In the genomic region with DNA sequence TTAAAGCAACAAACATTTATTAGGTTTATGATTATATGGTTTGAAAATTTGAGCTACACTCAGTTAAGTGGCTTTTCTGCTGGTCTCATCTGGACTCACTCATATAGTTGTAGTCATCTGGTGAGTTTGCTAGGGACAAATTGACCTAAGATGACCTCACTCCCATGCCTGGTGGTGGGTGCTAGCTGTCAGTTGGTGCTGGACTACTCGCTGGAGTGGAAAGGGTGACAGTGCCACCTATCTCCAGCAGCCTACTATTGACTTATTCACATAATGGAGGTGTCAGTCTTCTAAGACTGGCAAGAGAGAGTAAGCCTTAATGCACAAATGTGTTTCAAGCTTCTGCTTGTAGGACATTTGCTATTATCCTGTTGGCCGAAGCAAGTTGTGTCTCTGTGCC, we compare ENCODE assay signal across 1 cellular context.
TF ChIP-seq lines count a peak whose summit lies in the region.

No MANE protein-coding gene starts in this region.

TF ChIP-seq in GM12878, 131 proteins besides CTCF, POLR2A, EP300 and RAD21 (continued from another document):
- TF ChIP-seq, protein P1, sequence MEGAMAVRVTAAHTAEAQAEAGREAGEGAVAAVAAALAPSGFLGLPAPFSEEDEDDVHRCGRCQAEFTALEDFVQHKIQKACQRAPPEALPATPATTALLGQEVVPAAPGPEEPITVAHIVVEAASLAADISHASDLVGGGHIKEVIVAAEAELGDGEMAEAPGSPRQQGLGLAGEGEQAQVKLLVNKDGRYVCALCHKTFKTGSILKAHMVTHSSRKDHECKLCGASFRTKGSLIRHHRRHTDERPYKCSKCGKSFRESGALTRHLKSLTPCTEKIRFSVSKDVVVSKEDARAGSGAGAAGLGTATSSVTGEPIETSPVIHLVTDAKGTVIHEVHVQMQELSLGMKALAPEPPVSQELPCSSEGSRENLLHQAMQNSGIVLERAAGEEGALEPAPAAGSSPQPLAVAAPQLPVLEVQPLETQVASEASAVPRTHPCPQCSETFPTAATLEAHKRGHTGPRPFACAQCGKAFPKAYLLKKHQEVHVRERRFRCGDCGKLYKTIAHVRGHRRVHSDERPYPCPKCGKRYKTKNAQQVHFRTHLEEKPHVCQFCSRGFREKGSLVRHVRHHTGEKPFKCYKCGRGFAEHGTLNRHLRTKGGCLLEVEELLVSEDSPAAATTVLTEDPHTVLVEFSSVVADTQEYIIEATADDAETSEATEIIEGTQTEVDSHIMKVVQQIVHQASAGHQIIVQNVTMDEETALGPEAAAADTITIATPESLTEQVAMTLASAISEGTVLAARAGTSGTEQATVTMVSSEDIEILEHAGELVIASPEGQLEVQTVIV (IDR thresholded peaks at IDR 0.05; ENCODE audit: borderline replicate concordance, partially characterized antibody), result no peak
- no peak for TF ChIP-seq CBX5 (IDR thresholded peaks at IDR 0.05; ENCODE audit: low read depth)
- no peak for TF ChIP-seq MEF2B (IDR thresholded peaks at IDR 0.05; ENCODE audit: partially characterized antibody, poor library complexity, severe bottlenecking)
- TF ChIP-seq GATAD2B (conservative IDR thresholded peaks at IDR 0.05; ENCODE audit: low read depth), result no peak
- TF ChIP-seq FOS (IDR thresholded peaks at IDR 0.05; ENCODE audit: borderline replicate concordance, extremely low read depth, insufficient read length), result no peak
- TF ChIP-seq SP1 (IDR thresholded peaks at IDR 0.05; ENCODE audit: low read depth, low read length), result no peak
- no peak for TF ChIP-seq PAX5 (IDR thresholded peaks at IDR 0.05; ENCODE audit: borderline replicate concordance, low read depth, low read length)
- TF ChIP-seq SUZ12 (IDR thresholded peaks at IDR 0.05; ENCODE audit: unreplicated experiment), result no peak
- TF ChIP-seq FOXM1 (IDR thresholded peaks at IDR 0.05; ENCODE audit: low read depth, low read length), result no peak
- TF ChIP-seq MXI1 (IDR thresholded peaks at IDR 0.05; ENCODE audit: low read depth, low read length), result no peak
- no peak for TF ChIP-seq SIX5 (IDR thresholded peaks at IDR 0.05; ENCODE audit: low read depth, low read length, severe bottlenecking)
- TF ChIP-seq, protein P2, sequence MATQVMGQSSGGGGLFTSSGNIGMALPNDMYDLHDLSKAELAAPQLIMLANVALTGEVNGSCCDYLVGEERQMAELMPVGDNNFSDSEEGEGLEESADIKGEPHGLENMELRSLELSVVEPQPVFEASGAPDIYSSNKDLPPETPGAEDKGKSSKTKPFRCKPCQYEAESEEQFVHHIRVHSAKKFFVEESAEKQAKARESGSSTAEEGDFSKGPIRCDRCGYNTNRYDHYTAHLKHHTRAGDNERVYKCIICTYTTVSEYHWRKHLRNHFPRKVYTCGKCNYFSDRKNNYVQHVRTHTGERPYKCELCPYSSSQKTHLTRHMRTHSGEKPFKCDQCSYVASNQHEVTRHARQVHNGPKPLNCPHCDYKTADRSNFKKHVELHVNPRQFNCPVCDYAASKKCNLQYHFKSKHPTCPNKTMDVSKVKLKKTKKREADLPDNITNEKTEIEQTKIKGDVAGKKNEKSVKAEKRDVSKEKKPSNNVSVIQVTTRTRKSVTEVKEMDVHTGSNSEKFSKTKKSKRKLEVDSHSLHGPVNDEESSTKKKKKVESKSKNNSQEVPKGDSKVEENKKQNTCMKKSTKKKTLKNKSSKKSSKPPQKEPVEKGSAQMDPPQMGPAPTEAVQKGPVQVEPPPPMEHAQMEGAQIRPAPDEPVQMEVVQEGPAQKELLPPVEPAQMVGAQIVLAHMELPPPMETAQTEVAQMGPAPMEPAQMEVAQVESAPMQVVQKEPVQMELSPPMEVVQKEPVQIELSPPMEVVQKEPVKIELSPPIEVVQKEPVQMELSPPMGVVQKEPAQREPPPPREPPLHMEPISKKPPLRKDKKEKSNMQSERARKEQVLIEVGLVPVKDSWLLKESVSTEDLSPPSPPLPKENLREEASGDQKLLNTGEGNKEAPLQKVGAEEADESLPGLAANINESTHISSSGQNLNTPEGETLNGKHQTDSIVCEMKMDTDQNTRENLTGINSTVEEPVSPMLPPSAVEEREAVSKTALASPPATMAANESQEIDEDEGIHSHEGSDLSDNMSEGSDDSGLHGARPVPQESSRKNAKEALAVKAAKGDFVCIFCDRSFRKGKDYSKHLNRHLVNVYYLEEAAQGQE (IDR thresholded peaks at IDR 0.05; ENCODE audit: low read depth, low read length), result no peak
